Comparison of ENCODE assay signal across 8 cellular contexts in the genomic region with DNA sequence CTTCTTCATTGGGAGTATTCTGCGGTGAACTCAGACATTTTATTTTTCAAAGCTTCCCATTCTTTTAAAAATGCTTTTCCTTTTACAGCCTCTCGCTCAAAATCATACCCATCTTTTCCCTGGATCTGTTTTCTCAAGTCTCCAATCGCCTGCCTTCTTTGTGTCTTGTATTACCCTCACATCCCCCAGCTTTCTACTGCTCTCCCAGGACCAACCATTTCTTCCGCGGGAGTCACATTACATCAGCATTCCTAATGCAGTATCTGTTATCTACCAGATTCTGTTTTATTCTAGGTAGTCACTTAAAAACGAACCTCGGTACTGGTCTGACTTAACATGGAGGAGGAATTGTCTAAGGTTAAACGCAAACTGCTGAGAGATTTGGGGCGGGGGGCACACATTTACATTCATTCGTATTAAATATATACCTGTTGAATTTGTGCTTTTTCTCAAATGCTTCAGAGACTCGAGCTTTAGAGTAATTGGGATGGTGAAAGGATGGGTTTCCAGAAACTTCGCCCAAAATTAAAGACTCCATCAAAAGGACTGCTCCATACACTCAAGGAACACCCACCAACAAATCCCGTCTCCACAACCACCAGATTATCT. TPM values are rescaled to one million over a fixed set of nuclear protein-coding genes. Genes with fewer than 3 reads are reported as not detected.
DNase-seq lines count a peak whose midpoint lies in the region; ATAC-seq, FAIRE-seq and TF ChIP-seq lines count a peak whose summit lies in the region.

No MANE protein-coding gene starts in this region.

- no peaks in the 10 kb centered on the region for H3K27me3 ChIP-seq in ovary

- H3K4me1 ChIP-seq in ovary (ENCODE audit: insufficient read depth) = peaks cover 11% of the 10 kb centered on the region

- peak overlapping the region in 1 of 2 donors; percentile 1 for H3K27ac ChIP-seq in ovary

- no peaks in the 10 kb centered on the region for H3K36me3 ChIP-seq in ovary

- intact Hi-C loops in ovary (cut with DNase I) = no loop called here

- H3K4me3 ChIP-seq in ovary = peak overlapping the region; percentile 41

- no peak for FAIRE-seq in GM12891 (lab: Jason Lieb, UNC)

- no peak for ATAC-seq in GM21447 (IDR thresholded peaks at IDR 0.05; ENCODE audit: unreplicated experiment)

- DNase-seq in DMS79 treated with DMSO at 0.1 percent for 48 hours (lab: John Stamatoyannopoulos, UW) (peak; percentile 64), NCI-H187 (lab: John Stamatoyannopoulos, UW) (peak; percentile 6 to 73), ecto neural progenitor cell (ENCODE audit: low spot score) (peak; percentile 48), ovary (no peak), GM12891 (ENCODE audit: insufficient read length, low spot score) (no peak), OCI-M2 (lab: John Stamatoyannopoulos, UW; ENCODE audit: unreplicated experiment) (no peak), mucosa of gallbladder (ENCODE audit: low spot score) (no peak)

- 19 to 30% (median 22%) methylated on average over 13 of the region's 13 CpGs for WGBS in ovary, 3 donors

- no peak for TF ChIP-seq CTCF in ovary (IDR thresholded peaks at IDR 0.05)

- TF ChIP-seq EP300 in ovary (IDR thresholded peaks at IDR 0.05) = no peak

- no peaks in the 10 kb centered on the region for H3K9me3 ChIP-seq in ovary

- TF ChIP-seq POLR2A in ovary (IDR thresholded peaks at IDR 0.05) = no peak
- TF ChIP-seq POLR2A in GM12891 (IDR thresholded peaks at IDR 0.05; ENCODE audit: low read depth, low read length) = no peak

TF ChIP-seq in GM12891, 5 proteins besides CTCF, POLR2A, EP300 and RAD21:
- TF ChIP-seq PAX5 (IDR thresholded peaks at IDR 0.05; ENCODE audit: insufficient read depth, low read length, severe bottlenecking) = no peak
- TF ChIP-seq POU2F2 (IDR thresholded peaks at IDR 0.05; ENCODE audit: low read depth, low read length) = no peak
- TF ChIP-seq SPI1 (IDR thresholded peaks at IDR 0.05; ENCODE audit: low read depth, low read length) = no peak
- no peak for TF ChIP-seq POLR2AphosphoS5 (IDR thresholded peaks at IDR 0.05; ENCODE audit: low read depth, low read length)
- TF ChIP-seq TAF1 (IDR thresholded peaks at IDR 0.05; ENCODE audit: low read depth, low read length) = no peak

RNA-seq across cellular contexts. Expression of gene UCHL1, which starts 0.5 kb away (rescaled TPM):
- total RNA-seq in ovary = 100 to 1,000 TPM in 2 of 7 donors, 10 to 100 TPM in 5; 35.3 to 140 (median 54.4) TPM
- 100 to 1,000 TPM; 116 to 172 TPM for polyA plus RNA-seq in ovary
- polyA plus RNA-seq in GM12891 (2012; ENCODE audit: low read depth, missing spikeins) = 8.2 TPM
- 12.8 TPM for total RNA-seq in mucosa of gallbladder

RNA-seq across cellular contexts. Expression of gene APBB2, which starts 41.9 kb away (rescaled TPM):
- 100 to 1,000 TPM in 4 of 7 donors, 10 to 100 TPM in 3; 73.4 to 163 (median 101) TPM for total RNA-seq in ovary
- polyA plus RNA-seq in ovary = 10 to 100 TPM; 30.9 to 76.7 TPM
- polyA plus RNA-seq in GM12891 (2012; ENCODE audit: low read depth, missing spikeins) = 2.9 TPM
- total RNA-seq in mucosa of gallbladder = 44.9 TPM

Comparison
In these comparisons a context has a peak if more than half of its experiments do, and no peak if none do; other contexts are left out.
1. DNase-seq: peak in DMS79 treated with DMSO at 0.1 percent for 48 hours (single experiment), NCI-H187 (2 of 2) and ecto neural progenitor cell (single experiment); none in ovary (0 of 5), GM12891 (single experiment), OCI-M2 (single experiment) and mucosa of gallbladder (single experiment).